9 cellular contexts compared by ENCODE assay signal in the genomic region with DNA sequence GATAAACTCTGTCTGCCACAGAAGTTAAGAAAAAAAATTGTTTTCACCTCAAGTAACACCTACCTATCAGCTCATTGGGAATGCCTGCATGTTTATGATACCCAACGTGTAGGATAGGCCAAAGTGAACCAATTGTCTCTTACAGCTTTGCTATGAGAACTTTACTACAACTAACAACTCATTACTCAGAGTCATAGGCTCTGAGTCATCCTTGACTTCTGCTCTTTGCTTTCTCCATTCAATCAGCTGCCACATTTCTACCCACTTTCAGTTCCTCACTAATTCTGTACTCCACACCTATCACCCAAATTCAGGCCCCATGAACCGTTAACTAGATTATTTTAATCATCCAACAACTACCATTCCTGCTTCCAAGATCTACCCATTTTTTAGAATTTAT.
DNase-seq lines count a peak whose midpoint lies in the region; ATAC-seq, FAIRE-seq and TF ChIP-seq lines count a peak whose summit lies in the region.
"Had no signal": no experiment of that assay in that cellular context is flagged by ENCODE, and none has a peak within 500 bp of the region (broad histone marks: within the 10 kb centered on the region; RNA-seq: fewer than 3 reads in every experiment).

No MANE protein-coding gene starts in this region.

- H4K5ac ChIP-seq in IMR-90 (ENCODE audit: low read depth, low read length), result no peak overlapping the region

- no peak overlapping the region for H2BK15ac ChIP-seq in IMR-90 (ENCODE audit: low read depth, low read length)

- peaks cover 7% of the 10 kb centered on the region for H3K4me1 ChIP-seq in IMR-90 (ENCODE audit: control insufficient read depth, insufficient read depth, low read length)

- in situ Hi-C loops in IMR-90 (cut with MboI; ENCODE audit: low sequenced_read_pairs), result no loop called here

- intact Hi-C loops in IMR-90 (cut with micrococcal nuclease), result no loop called here

- no peak overlapping the region for H3K23ac ChIP-seq in IMR-90 (ENCODE audit: low read depth, low read length)

- H3K4me1 Mint-ChIP-seq in HFFc6 (ENCODE audit: low read depth), result peaks cover 2% of the 10 kb centered on the region; the same call in 1 of the 2 replicates

- no peaks in the 10 kb centered on the region for H3K27me3 Mint-ChIP-seq in HFFc6 (ENCODE audit: insufficient read depth)

- no peak overlapping the region for H4K91ac ChIP-seq in IMR-90 (ENCODE audit: insufficient read depth, low read depth, low read length)

- no peaks in the 10 kb centered on the region for H3K36me3 Mint-ChIP-seq in HFFc6 (ENCODE audit: low read depth)

- CTCF ChIA-PET in IMR-90 (lab: Yijun Ruan, JAX), result no interaction called here

- no peak overlapping the region for H2AK5ac ChIP-seq in IMR-90 (ENCODE audit: low read depth, low read length)

- TF ChIP-seq CTCF in HFFc6 (IDR thresholded peaks at IDR 0.05), result no peak
- no peak for TF ChIP-seq CTCF in IMR-90 (conservative IDR thresholded peaks at IDR 0.05; ENCODE audit: low read depth, low read length)

- WGBS in IMR-90 (ENCODE audit: extremely low coverage in 2 of 2, insufficient read length in 1 of 2), 2 experiments, result 80% methylated on average over 1 of the region's 2 CpGs; no CpG with 5 or more reads in 1 of the 2 experiments

- no peak overlapping the region for H2AFZ ChIP-seq in IMR-90 (replicated peaks; ENCODE audit: low read length, poor library complexity)

- peaks cover 6% of the 10 kb centered on the region; the same call in 1 of the 2 replicates for H3K9me3 Mint-ChIP-seq in HFFc6

- dilution Hi-C loops in IMR-90 (cut with HindIII; ENCODE audit: low sequenced_read_pairs, unreplicated experiment), result no loop called here

- H3K14ac ChIP-seq in IMR-90 (replicated peaks; ENCODE audit: low read depth, low read length), result no peak overlapping the region

- H4K20me1 ChIP-seq in IMR-90 (ENCODE audit: insufficient read depth, low read length), result no peaks in the 10 kb centered on the region

- no peaks in the 10 kb centered on the region for H3K79me1 ChIP-seq in IMR-90 (ENCODE audit: low read depth in 1 of 2, low read length in 2 of 2)

- DNase-seq in GM18507 (ENCODE audit: extremely low spot score, insufficient read length, low read depth), result peak; percentile 1
- DNase-seq in HFFc6, result peak; percentile 6
- DNase-seq in IMR-90, result peak; percentile 72
- peak; percentile 66 for DNase-seq in kidney glomerular epithelial cell (lab: John Stamatoyannopoulos, UW)
- DNase-seq in GM19239 (ENCODE audit: insufficient read length, low spot score), result no peak
- no peak for DNase-seq in stimulated activated CD4-positive, alpha-beta T cell treated with anti-CD3 and anti-CD28 coated beads, Interleukin-1b, Interleukin-23, amount 100 ng/mL, for 48 hours
- DNase-seq in NCI-H2081 (lab: John Stamatoyannopoulos, UW), result no peak
- DNase-seq in stimulated activated naive CD8-positive, alpha-beta T cell treated with anti-CD3 and anti-CD28 coated beads, Interleukin-15, Interleukin-2, amounts not matched to agents 100 U/mL and 50 U/mL, for 24 hours, result no peak
- DNase-seq: NCI-H526 had no signal

- peaks cover 1% of the 10 kb centered on the region; the same call in 1 of the 2 replicates for H3K9me1 ChIP-seq in IMR-90 (ENCODE audit: insufficient read depth, low read length)

- TF ChIP-seq POLR2A in IMR-90 (IDR thresholded peaks at IDR 0.05; ENCODE audit: low read depth, low read length), result no peak

- POLR2A ChIA-PET in IMR-90 (lab: Charles Lee; ENCODE audit: unreplicated experiment), result no interaction called here

- no peak overlapping the region for H3K4me2 ChIP-seq in IMR-90 (ENCODE audit: low read depth, low read length)

- no peak overlapping the region for H3K27ac Mint-ChIP-seq in HFFc6

- H3K4me3 Mint-ChIP-seq in HFFc6, result no peak overlapping the region

- H3K4me3 ChIP-seq in IMR-90 (ENCODE audit: insufficient read depth, low read depth, low read length), result no peak overlapping the region

- H3K9ac ChIP-seq in IMR-90 (ENCODE audit: low read depth, low read length), result no peak overlapping the region

- no peak overlapping the region for H2BK20ac ChIP-seq in IMR-90 (ENCODE audit: low read depth, low read length)

- H3K4ac ChIP-seq in IMR-90 (ENCODE audit: low read depth, low read length), result no peak overlapping the region

- no peak for TF ChIP-seq RAD21 in IMR-90 (IDR thresholded peaks at IDR 0.05; ENCODE audit: low read length)

- no peak overlapping the region for H4K8ac ChIP-seq in IMR-90 (ENCODE audit: low read depth in 2 of 2, low read length in 2 of 2)

- no peaks in the 10 kb centered on the region for H3K36me3 ChIP-seq in IMR-90 (ENCODE audit: control insufficient read depth, insufficient read depth, low read length)

- peak; percentile 59; the same call in 1 of the 2 replicates for ATAC-seq in IMR-90 (ENCODE audit: low read depth)
- no peak for ATAC-seq in stimulated activated naive CD8-positive, alpha-beta T cell treated with anti-CD3 and anti-CD28 coated beads, Interleukin-15, Interleukin-2, amounts not matched to agents 100 U/mL and 50 U/mL, for 24 hours

- no peak overlapping the region for H2BK5ac ChIP-seq in IMR-90 (ENCODE audit: low read depth, low read length, poor library complexity, severe bottlenecking)

- H2AK9ac ChIP-seq in IMR-90 (replicated peaks; ENCODE audit: low read depth, low read length, poor library complexity), result no peak overlapping the region

- H3K9me3 ChIP-seq in IMR-90 (ENCODE audit: control insufficient read depth, insufficient read depth, low read length), result no peaks in the 10 kb centered on the region

- FAIRE-seq in GM18507 (lab: Jason Lieb, UNC), result no peak
- FAIRE-seq in GM19239 (lab: Jason Lieb, UNC), result no peak

- H3K27ac ChIP-seq in IMR-90 (ENCODE audit: insufficient read depth, low read length), result no peak overlapping the region

- no TSS peak for BruUV-seq in IMR-90 (replicated peaks; lab: Mats Ljungman, UMichigan)

- H3K27me3 ChIP-seq in IMR-90 (ENCODE audit: control insufficient read depth, insufficient read depth, low read length), result no peaks in the 10 kb centered on the region

- H2BK120ac ChIP-seq in IMR-90 (ENCODE audit: low read depth, low read length), result no peak overlapping the region

- no peak overlapping the region for H3K18ac ChIP-seq in IMR-90 (ENCODE audit: low read depth, low read length)

- H3K56ac ChIP-seq in IMR-90 (ENCODE audit: extremely low read depth, insufficient read depth, low read length), result no peak overlapping the region

TF ChIP-seq in IMR-90, 13 proteins besides CTCF, POLR2A, EP300 and RAD21:
- no peak for TF ChIP-seq CEBPB (IDR thresholded peaks at IDR 0.05; ENCODE audit: low read depth, low read length)
- TF ChIP-seq MAZ (IDR thresholded peaks at IDR 0.05; ENCODE audit: borderline replicate concordance, low read depth, low read length), result no peak
- peak; percentile 51; the same call in 1 of the 2 replicates for TF ChIP-seq FOS (IDR thresholded peaks at IDR 0.05; ENCODE audit: low read depth, low read length)
- TF ChIP-seq MAFK (IDR thresholded peaks at IDR 0.05; ENCODE audit: low read depth, low read length), result no peak

Comparison
In these comparisons a context has a peak if more than half of its experiments do, and no peak if none do; other contexts are left out.
1. DNase-seq: peak in GM18507 (single experiment), HFFc6 (single experiment), IMR-90 (single experiment) and kidney glomerular epithelial cell (single experiment); none in GM19239 (single experiment), stimulated activated CD4-positive, alpha-beta T cell treated with anti-CD3 and anti-CD28 coated beads, Interleukin-1b, Interleukin-23, amount 100 ng/mL, for 48 hours (single experiment), NCI-H2081 (0 of 2) and stimulated activated naive CD8-positive, alpha-beta T cell treated with anti-CD3 and anti-CD28 coated beads, Interleukin-15, Interleukin-2, amounts not matched to agents 100 U/mL and 50 U/mL, for 24 hours (single experiment).